Comparison of ENCODE assay signal across 19 cellular contexts in genomic region chr7:123714296-123715080, GRCh38. TPM values are rescaled to one million over a fixed set of nuclear protein-coding genes. Genes with fewer than 3 reads are reported as not detected.
DNase-seq lines count a peak whose midpoint lies in the region; ATAC-seq and TF ChIP-seq lines count a peak whose summit lies in the region.
"Had no signal": no experiment of that assay in that cellular context is flagged by ENCODE, and none has a peak within 500 bp of the region (broad histone marks: within the 10 kb centered on the region; RNA-seq: fewer than 3 reads in every experiment).

No MANE protein-coding gene starts in this region.

- H3K4me1 ChIP-seq in foreskin keratinocyte: peaks cover 27% of the 10 kb centered on the region
- H3K4me1 ChIP-seq in psoas muscle: peaks cover 55% of the 10 kb centered on the region

- TF ChIP-seq CTCF in foreskin keratinocyte (conservative IDR thresholded peaks at IDR 0.05): no peak
- no peak for TF ChIP-seq CTCF in type B pancreatic cell (conservative IDR thresholded peaks at IDR 0.05)
- TF ChIP-seq CTCF in psoas muscle (IDR thresholded peaks at IDR 0.05): no peak

- H3K4me3 Mint-ChIP-seq in activated naive CD4-positive, alpha-beta T cell treated with anti-CD3 and anti-CD28 coated beads, Interleukin-2, amount 10 ng/mL, durations not matched to agents 7 days and 5 days: no peak overlapping the region
- H3K4me3 Mint-ChIP-seq in activated naive CD4-positive, alpha-beta T cell treated with anti-CD3 and anti-CD28 coated beads for 36 hours: no peak overlapping the region
- H3K4me3 Mint-ChIP-seq in activated naive CD8-positive, alpha-beta T cell treated with anti-CD3 and anti-CD28 coated beads, Interleukin-2, amount 10 ng/mL, durations not matched to agents 7 days and 5 days: peak overlapping the region; percentile 11
- H3K4me3 Mint-ChIP-seq in type B pancreatic cell: no peak overlapping the region
- H3K4me3 Mint-ChIP-seq: memory B cell, T-cell had no signal

- no peaks in the 10 kb centered on the region for H3K27me3 ChIP-seq in foreskin keratinocyte
- H3K27me3 ChIP-seq in psoas muscle (ENCODE audit: insufficient read depth in 3 of 3, low read length in 2 of 3): no peaks in the 10 kb centered on the region
- H3K27me3 ChIP-seq: cardiac muscle cell, right atrium auricular region, stomach had no signal

- H3K4me1 Mint-ChIP-seq in activated naive CD4-positive, alpha-beta T cell treated with anti-CD3 and anti-CD28 coated beads, Interleukin-2, amount 10 ng/mL, durations not matched to agents 7 days and 5 days: peaks cover 75% of the 10 kb centered on the region
- H3K4me1 Mint-ChIP-seq in activated naive CD4-positive, alpha-beta T cell treated with anti-CD3 and anti-CD28 coated beads for 36 hours (ENCODE audit: low read depth): peaks cover 61% of the 10 kb centered on the region
- peaks cover 59% of the 10 kb centered on the region for H3K4me1 Mint-ChIP-seq in activated naive CD8-positive, alpha-beta T cell treated with anti-CD3 and anti-CD28 coated beads, Interleukin-2, amount 10 ng/mL, durations not matched to agents 7 days and 5 days
- H3K4me1 Mint-ChIP-seq in type B pancreatic cell (ENCODE audit: unreplicated experiment): peaks cover 14% of the 10 kb centered on the region

- H3K27ac Mint-ChIP-seq in activated naive CD4-positive, alpha-beta T cell treated with anti-CD3 and anti-CD28 coated beads, Interleukin-2, amount 10 ng/mL, durations not matched to agents 7 days and 5 days: peak overlapping the region; percentile 3
- H3K27ac Mint-ChIP-seq in activated naive CD4-positive, alpha-beta T cell treated with anti-CD3 and anti-CD28 coated beads for 36 hours: no peak overlapping the region
- H3K27ac Mint-ChIP-seq in activated naive CD8-positive, alpha-beta T cell treated with anti-CD3 and anti-CD28 coated beads, Interleukin-2, amount 10 ng/mL, durations not matched to agents 7 days and 5 days: peak overlapping the region; percentile 6
- peak overlapping the region; percentile 24 for H3K27ac Mint-ChIP-seq in type B pancreatic cell
- H3K27ac Mint-ChIP-seq: memory B cell, T-cell had no signal

- CTCF ChIA-PET in activated naive CD4-positive, alpha-beta T cell treated with anti-CD3 and anti-CD28 coated beads, Interleukin-2, amount 10 ng/mL, durations not matched to agents 7 days and 5 days (lab: Charles Lee): interaction anchor here (0.9 to 1.5 kb wide), 2 partner anchors 32 kb away, joined by 3 read pairs; no protein-coding TSS in a partner anchor
- CTCF ChIA-PET in activated naive CD4-positive, alpha-beta T cell treated with anti-CD3 and anti-CD28 coated beads for 36 hours (lab: Charles Lee): no interaction called here

- no peaks in the 10 kb centered on the region for H3K9me3 ChIP-seq in psoas muscle
- H3K9me3 ChIP-seq: right atrium auricular region, stomach had no signal

- H3K4me3 ChIP-seq in psoas muscle: no peak overlapping the region
- H3K4me3 ChIP-seq: cardiac muscle cell, right atrium auricular region, stomach had no signal

- ATAC-seq in activated naive CD8-positive, alpha-beta T cell treated with anti-CD3 and anti-CD28 coated beads, Interleukin-2, amount 10 ng/mL, durations not matched to agents 7 days and 5 days (ENCODE audit: low read depth): no peak
- ATAC-seq in foreskin keratinocyte: peak; percentile 70
- no peak for ATAC-seq in psoas muscle
- no peak for ATAC-seq in HG03571 (IDR thresholded peaks at IDR 0.05; ENCODE audit: unreplicated experiment)
- ATAC-seq: T-cell had no signal

- H3K36me3 Mint-ChIP-seq in activated naive CD4-positive, alpha-beta T cell treated with anti-CD3 and anti-CD28 coated beads, Interleukin-2, amount 10 ng/mL, durations not matched to agents 7 days and 5 days: peaks cover 21% of the 10 kb centered on the region
- peaks cover 4% of the 10 kb centered on the region for H3K36me3 Mint-ChIP-seq in activated naive CD4-positive, alpha-beta T cell treated with anti-CD3 and anti-CD28 coated beads for 36 hours (ENCODE audit: low read depth)
- peaks cover 17% of the 10 kb centered on the region for H3K36me3 Mint-ChIP-seq in activated naive CD8-positive, alpha-beta T cell treated with anti-CD3 and anti-CD28 coated beads, Interleukin-2, amount 10 ng/mL, durations not matched to agents 7 days and 5 days
- peaks cover 14% of the 10 kb centered on the region for H3K36me3 Mint-ChIP-seq in type B pancreatic cell

- H3K27ac ChIP-seq in foreskin keratinocyte (no peak overlapping the region), psoas muscle (no peak overlapping the region)
- H3K27ac ChIP-seq: cardiac muscle cell, right atrium auricular region, stomach, VCaP had no signal

- H3K9me3 Mint-ChIP-seq in activated naive CD4-positive, alpha-beta T cell treated with anti-CD3 and anti-CD28 coated beads, Interleukin-2, amount 10 ng/mL, durations not matched to agents 7 days and 5 days: no peaks in the 10 kb centered on the region
- no peaks in the 10 kb centered on the region for H3K9me3 Mint-ChIP-seq in activated naive CD4-positive, alpha-beta T cell treated with anti-CD3 and anti-CD28 coated beads for 36 hours
- H3K9me3 Mint-ChIP-seq in activated naive CD8-positive, alpha-beta T cell treated with anti-CD3 and anti-CD28 coated beads, Interleukin-2, amount 10 ng/mL, durations not matched to agents 7 days and 5 days: no peaks in the 10 kb centered on the region
- H3K9me3 Mint-ChIP-seq in type B pancreatic cell: no peaks in the 10 kb centered on the region
- H3K9me3 Mint-ChIP-seq: memory B cell, T-cell had no signal

- WGBS in psoas muscle, 3 donors: 73 to 83% (median 76%) methylated on average over 3 of the region's 3 CpGs

- POLR2A ChIA-PET in activated naive CD8-positive, alpha-beta T cell treated with anti-CD3 and anti-CD28 coated beads, Interleukin-2, amount 10 ng/mL, durations not matched to agents 7 days and 5 days (lab: Charles Lee): interaction anchor here (1.1 kb wide), 1 partner anchor 35 kb away, joined by 3 read pairs; the partner anchor contains the start of gene WASL

- no peaks in the 10 kb centered on the region for H3K36me3 ChIP-seq in psoas muscle (ENCODE audit: insufficient read depth in 1 of 2, low read depth in 1 of 2)
- H3K36me3 ChIP-seq: cardiac muscle cell, right atrium auricular region, stomach had no signal

- H3K27me3 Mint-ChIP-seq in activated naive CD4-positive, alpha-beta T cell treated with anti-CD3 and anti-CD28 coated beads, Interleukin-2, amount 10 ng/mL, durations not matched to agents 7 days and 5 days: no peaks in the 10 kb centered on the region
- H3K27me3 Mint-ChIP-seq in activated naive CD4-positive, alpha-beta T cell treated with anti-CD3 and anti-CD28 coated beads for 36 hours (ENCODE audit: low read depth): no peaks in the 10 kb centered on the region
- no peaks in the 10 kb centered on the region for H3K27me3 Mint-ChIP-seq in activated naive CD8-positive, alpha-beta T cell treated with anti-CD3 and anti-CD28 coated beads, Interleukin-2, amount 10 ng/mL, durations not matched to agents 7 days and 5 days
- H3K27me3 Mint-ChIP-seq in type B pancreatic cell: no peaks in the 10 kb centered on the region
- H3K27me3 Mint-ChIP-seq: memory B cell, T-cell had no signal

- DNase-seq in activated naive CD4-positive, alpha-beta T cell treated with anti-CD3 and anti-CD28 coated beads, Interleukin-2, amount 10 ng/mL, durations not matched to agents 7 days and 5 days: no peak
- DNase-seq in activated naive CD4-positive, alpha-beta T cell treated with anti-CD3 and anti-CD28 coated beads for 36 hours: no peak
- DNase-seq in activated naive CD8-positive, alpha-beta T cell treated with anti-CD3 and anti-CD28 coated beads, Interleukin-2, amount 10 ng/mL, durations not matched to agents 7 days and 5 days: no peak
- DNase-seq in foreskin keratinocyte: peak in 1 of 2 donors; percentile 39
- DNase-seq in type B pancreatic cell (ENCODE audit: extremely low spot score, unreplicated experiment): no peak
- DNase-seq in psoas muscle: no peak
- no peak for DNase-seq in DMS114 treated with DMSO at 0.1 percent for 48 hours (lab: John Stamatoyannopoulos, UW; ENCODE audit: unreplicated experiment)
- DNase-seq: activated naive CD4-positive, alpha-beta T cell; HCEC 1CT; stomach; T-cell had no signal

- intact Hi-C loops in activated naive CD4-positive, alpha-beta T cell treated with anti-CD3 and anti-CD28 coated beads for 36 hours (cut with micrococcal nuclease): loop anchor here (1.0 to 5.0 kb wide), 2 partner anchors 33 to 157 kb away; partner anchors contain the start of gene NDUFA5
- intact Hi-C loops in psoas muscle (cut with DNase I): loop anchor here in 1 of 2 donors (5.0 kb wide), 1 partner anchor 33 kb away; the partner anchor contains the start of gene WASL

RNA-seq across cellular contexts. Expression of gene WASL, which starts 34.3 kb away (rescaled TPM):
- total RNA-seq in activated naive CD4-positive, alpha-beta T cell treated with anti-CD3 and anti-CD28 coated beads for 36 hours: 1 to 10 TPM; 3.7 to 3.8 TPM
- total RNA-seq in activated naive CD8-positive, alpha-beta T cell treated with anti-CD3 and anti-CD28 coated beads, Interleukin-2, amount 10 ng/mL, durations not matched to agents 7 days and 5 days: 10 to 100 TPM; 11.8 to 12.0 TPM
- 34.4 and 35.7 TPM in 2 replicates for total RNA-seq in foreskin keratinocyte
- polyA plus RNA-seq in foreskin keratinocyte: 10.7 and 12.1 TPM in 2 replicates
- total RNA-seq in type B pancreatic cell (ENCODE audit: low replicate concordance): 34.4 and 47.5 TPM in 2 replicates
- total RNA-seq in psoas muscle: 10 to 100 TPM; 28.9 to 37.8 (median 33.8) TPM
- polyA plus RNA-seq in psoas muscle: 10 to 100 TPM; 17.6 to 33.9 (median 18.4) TPM

RNA-seq across cellular contexts. Expression of gene LMOD2, which starts 58.8 kb away (rescaled TPM):
- not detected for total RNA-seq in activated naive CD4-positive, alpha-beta T cell treated with anti-CD3 and anti-CD28 coated beads for 36 hours
- not detected for total RNA-seq in activated naive CD8-positive, alpha-beta T cell treated with anti-CD3 and anti-CD28 coated beads, Interleukin-2, amount 10 ng/mL, durations not matched to agents 7 days and 5 days
- total RNA-seq in foreskin keratinocyte (not detected in 2 replicates), type B pancreatic cell (ENCODE audit: low replicate concordance) (0.19 TPM in 1 of 2 replicates, not detected in the other), psoas muscle (1,000 to 10,000 TPM in 1 of 4 donors, 100 to 1,000 TPM in 3; 383 to 1,114 (median 640) TPM)
- polyA plus RNA-seq in foreskin keratinocyte (not detected in 2 replicates), psoas muscle (100 to 1,000 TPM in 2 of 3 donors, 1 to 10 TPM in 1; 6.9 to 341 (median 259) TPM)
- total RNA-seq: Daoy, HT1080, stomach, T-cell had no signal
- polyA plus RNA-seq: keratinocyte had no signal

Comparison
In these comparisons a context has a peak if more than half of its experiments do, and no peak if none do; other contexts are left out.
1. RNA of gene LMOD2, which starts 58.8 kb away (total RNA-seq): 383 to 1,114 TPM in psoas muscle; 0.19 TPM in type B pancreatic cell, not detected in activated naive CD4-positive, alpha-beta T cell treated with anti-CD3 and anti-CD28 coated beads for 36 hours, not detected in activated naive CD8-positive, alpha-beta T cell treated with anti-CD3 and anti-CD28 coated beads, Interleukin-2, amount 10 ng/mL, durations not matched to agents 7 days and 5 days and not detected in foreskin keratinocyte; every median in the first group is over 100 times any median in the second.